8 cellular contexts compared by ENCODE assay signal in genomic region chr22:30802202-30803166, GRCh38.
DNase-seq lines count a peak whose midpoint lies in the region; ATAC-seq and TF ChIP-seq lines count a peak whose summit lies in the region.

No MANE protein-coding gene starts in this region.

- no peaks in the 10 kb centered on the region for H3K36me3 Mint-ChIP-seq in activated naive CD8-positive, alpha-beta T cell treated with anti-CD3 and anti-CD28 coated beads, Interleukin-2, amount 10 ng/mL, durations not matched to agents 7 days and 5 days
- no peaks in the 10 kb centered on the region for H3K36me3 Mint-ChIP-seq in glutamatergic neuron (ENCODE audit: unreplicated experiment)

- peak overlapping the region; percentile 19 for H3K4me3 ChIP-seq in IMR-90 (ENCODE audit: insufficient read depth, low read depth, low read length)
- H3K4me3 ChIP-seq in thoracic aorta = peak overlapping the region; percentile 29

- no peak overlapping the region for H3K14ac ChIP-seq in IMR-90 (replicated peaks; ENCODE audit: low read depth, low read length)

- BruUV-seq in IMR-90 (replicated peaks; lab: Mats Ljungman, UMichigan) = no TSS peak

- H4K5ac ChIP-seq in IMR-90 (ENCODE audit: low read depth, low read length) = no peak overlapping the region

- POLR2A ChIA-PET in IMR-90 (lab: Charles Lee; ENCODE audit: unreplicated experiment) = interaction anchor here (0.5 to 0.6 kb wide), 2 partner anchors 37 to 383 kb away, joined by 3 to 7 read pairs; no protein-coding TSS in a partner anchor
- POLR2A ChIA-PET in activated naive CD8-positive, alpha-beta T cell treated with anti-CD3 and anti-CD28 coated beads, Interleukin-2, amount 10 ng/mL, durations not matched to agents 7 days and 5 days (lab: Charles Lee) = no interaction called here

- no peaks in the 10 kb centered on the region for H3K79me1 ChIP-seq in IMR-90 (ENCODE audit: low read depth in 1 of 2, low read length in 2 of 2)

- H3K9me3 ChIP-seq in ES-I3 (ENCODE audit: control insufficient read depth, insufficient read depth, low read length) (no peaks in the 10 kb centered on the region), IMR-90 (ENCODE audit: control insufficient read depth, insufficient read depth, low read length) (no peaks in the 10 kb centered on the region), thoracic aorta (no peaks in the 10 kb centered on the region)

- H3K56ac ChIP-seq in IMR-90 (ENCODE audit: extremely low read depth, insufficient read depth, low read length) = no peak overlapping the region

- H3K4me3 Mint-ChIP-seq in activated naive CD8-positive, alpha-beta T cell treated with anti-CD3 and anti-CD28 coated beads, Interleukin-2, amount 10 ng/mL, durations not matched to agents 7 days and 5 days = no peak overlapping the region
- peak overlapping the region; percentile 85 for H3K4me3 Mint-ChIP-seq in glutamatergic neuron (ENCODE audit: unreplicated experiment)

- H4K91ac ChIP-seq in IMR-90 (ENCODE audit: insufficient read depth, low read depth, low read length) = no peak overlapping the region

- no peak overlapping the region for H3K27ac ChIP-seq in IMR-90 (ENCODE audit: insufficient read depth, low read length)
- no peak overlapping the region for H3K27ac ChIP-seq in thoracic aorta

- peaks cover 9% of the 10 kb centered on the region for H3K4me1 Mint-ChIP-seq in activated naive CD8-positive, alpha-beta T cell treated with anti-CD3 and anti-CD28 coated beads, Interleukin-2, amount 10 ng/mL, durations not matched to agents 7 days and 5 days
- peaks cover 27% of the 10 kb centered on the region for H3K4me1 Mint-ChIP-seq in glutamatergic neuron (ENCODE audit: low read depth, unreplicated experiment)

- DNase-seq in IMR-90 (peak; percentile 90), SKM-1 (lab: John Stamatoyannopoulos, UW; ENCODE audit: unreplicated experiment) (peak; percentile 16), glutamatergic neuron (peak; percentile 89), occipital lobe (lab: John Stamatoyannopoulos, UW) (peak; percentile 67), thoracic aorta (ENCODE audit: low spot score) (peak; percentile 50)
- DNase-seq in activated naive CD8-positive, alpha-beta T cell treated with anti-CD3 and anti-CD28 coated beads, Interleukin-2, amount 10 ng/mL, durations not matched to agents 7 days and 5 days = peak; percentile 89

- H2BK20ac ChIP-seq in IMR-90 (ENCODE audit: low read depth, low read length) = no peak overlapping the region

- H3K4me2 ChIP-seq in IMR-90 (ENCODE audit: low read depth, low read length) = peak overlapping the region; percentile 85

- peak; percentile 42 for TF ChIP-seq RAD21 in IMR-90 (IDR thresholded peaks at IDR 0.05; ENCODE audit: low read length)

- H3K23ac ChIP-seq in IMR-90 (ENCODE audit: low read depth, low read length) = no peak overlapping the region

- no peak overlapping the region for H3K18ac ChIP-seq in IMR-90 (ENCODE audit: low read depth, low read length)

- peaks cover 20% of the 10 kb centered on the region for H4K20me1 ChIP-seq in IMR-90 (ENCODE audit: insufficient read depth, low read length)

- intact Hi-C loops in IMR-90 (cut with micrococcal nuclease) = no loop called here

- H2AFZ ChIP-seq in IMR-90 (replicated peaks; ENCODE audit: low read length, poor library complexity) = peak overlapping the region; percentile 78

- 1% methylated on average over 27 of the region's 85 CpGs; no CpG with 5 or more reads in 1 of the 2 experiments for WGBS in IMR-90 (ENCODE audit: extremely low coverage in 2 of 2, insufficient read length in 1 of 2), 2 experiments

- peak; percentile 35; the same call in 1 of the 2 replicates for TF ChIP-seq CTCF in IMR-90 (conservative IDR thresholded peaks at IDR 0.05; ENCODE audit: low read depth, low read length)
- peak; percentile 45 for TF ChIP-seq CTCF in glutamatergic neuron (IDR thresholded peaks at IDR 0.05; ENCODE audit: partially characterized antibody, unreplicated experiment)
- peak; percentile 73 for TF ChIP-seq CTCF in thoracic aorta (IDR thresholded peaks at IDR 0.05)

- H3K27me3 Mint-ChIP-seq in activated naive CD8-positive, alpha-beta T cell treated with anti-CD3 and anti-CD28 coated beads, Interleukin-2, amount 10 ng/mL, durations not matched to agents 7 days and 5 days = peaks cover 33% of the 10 kb centered on the region
- H3K27me3 Mint-ChIP-seq in glutamatergic neuron (ENCODE audit: unreplicated experiment) = peaks cover 12% of the 10 kb centered on the region

- no peak overlapping the region for H2BK15ac ChIP-seq in IMR-90 (ENCODE audit: low read depth, low read length)

- TF ChIP-seq POLR2A in IMR-90 (IDR thresholded peaks at IDR 0.05; ENCODE audit: low read depth, low read length) = no peak

- H2BK5ac ChIP-seq in IMR-90 (ENCODE audit: low read depth, low read length, poor library complexity, severe bottlenecking) = no peak overlapping the region

- H3K9me3 Mint-ChIP-seq in activated naive CD8-positive, alpha-beta T cell treated with anti-CD3 and anti-CD28 coated beads, Interleukin-2, amount 10 ng/mL, durations not matched to agents 7 days and 5 days = no peaks in the 10 kb centered on the region
- peaks cover 12% of the 10 kb centered on the region for H3K9me3 Mint-ChIP-seq in glutamatergic neuron (ENCODE audit: unreplicated experiment)

- dilution Hi-C loops in IMR-90 (cut with HindIII; ENCODE audit: low sequenced_read_pairs, unreplicated experiment) = no loop called here

- H3K9me1 ChIP-seq in IMR-90 (ENCODE audit: insufficient read depth, low read length) = peaks cover 9% of the 10 kb centered on the region

- H2AK9ac ChIP-seq in IMR-90 (replicated peaks; ENCODE audit: low read depth, low read length, poor library complexity) = no peak overlapping the region

- no peak overlapping the region for H2AK5ac ChIP-seq in IMR-90 (ENCODE audit: low read depth, low read length)

- H2BK120ac ChIP-seq in IMR-90 (ENCODE audit: low read depth, low read length) = no peak overlapping the region

- H4K8ac ChIP-seq in IMR-90 (ENCODE audit: low read depth in 2 of 2, low read length in 2 of 2) = no peak overlapping the region

- CTCF ChIA-PET in IMR-90 (lab: Yijun Ruan, JAX) = interaction anchor here (0.6 to 1.0 kb wide), 4 partner anchors 11 to 208 kb away, joined by 3 to 6 read pairs (median 3); no protein-coding TSS in a partner anchor

- H3K27me3 ChIP-seq in IMR-90 (ENCODE audit: control insufficient read depth, insufficient read depth, low read length) = peaks cover 11% of the 10 kb centered on the region
- H3K27me3 ChIP-seq in thoracic aorta (replicated peaks; ENCODE audit: insufficient read depth) = no peaks in the 10 kb centered on the region

- H3K4ac ChIP-seq in IMR-90 (ENCODE audit: low read depth, low read length) = no peak overlapping the region

- H3K27ac Mint-ChIP-seq in activated naive CD8-positive, alpha-beta T cell treated with anti-CD3 and anti-CD28 coated beads, Interleukin-2, amount 10 ng/mL, durations not matched to agents 7 days and 5 days = no peak overlapping the region
- H3K27ac Mint-ChIP-seq in glutamatergic neuron (ENCODE audit: unreplicated experiment) = peak overlapping the region; percentile 79

- H3K4me1 ChIP-seq in ES-I3 (ENCODE audit: insufficient read depth, low read length) (peaks cover 16% of the 10 kb centered on the region), IMR-90 (ENCODE audit: control insufficient read depth, insufficient read depth, low read length) (peaks cover 3% of the 10 kb centered on the region; the same call in 1 of the 2 replicates), thoracic aorta (ENCODE audit: control insufficient read depth in 1 of 2, low read depth in 2 of 2) (peaks cover 5 to 11% of the 10 kb centered on the region in 2 donors)

- H3K9ac ChIP-seq in ES-I3 (ENCODE audit: low read depth, low read length) (peak overlapping the region; percentile 45; the same call in 1 of the 2 replicates), IMR-90 (ENCODE audit: low read depth, low read length) (no peak overlapping the region; the same call in 1 of the 2 replicates)

- in situ Hi-C loops in IMR-90 (cut with MboI; ENCODE audit: low sequenced_read_pairs) = no loop called here

- no peaks in the 10 kb centered on the region for H3K36me3 ChIP-seq in ES-I3 (ENCODE audit: insufficient read depth, low read length)
- H3K36me3 ChIP-seq in IMR-90 (ENCODE audit: control insufficient read depth, insufficient read depth, low read length) = no peaks in the 10 kb centered on the region
- H3K36me3 ChIP-seq in thoracic aorta = no peaks in the 10 kb centered on the region

- ATAC-seq in IMR-90 (ENCODE audit: low read depth) (peak; percentile 100), thoracic aorta (ENCODE audit: insufficient number of reproducible peaks, low FRiP score, low read depth) (peak; percentile 79), GM21786 (IDR thresholded peaks at IDR 0.05; ENCODE audit: unreplicated experiment) (no peak)
- ATAC-seq in activated naive CD8-positive, alpha-beta T cell treated with anti-CD3 and anti-CD28 coated beads, Interleukin-2, amount 10 ng/mL, durations not matched to agents 7 days and 5 days (ENCODE audit: low read depth) = peak; percentile 95

TF ChIP-seq in IMR-90, 13 proteins besides CTCF, POLR2A, EP300 and RAD21:
- peak; percentile 97 for TF ChIP-seq RCOR1 (IDR thresholded peaks at IDR 0.05; ENCODE audit: insufficient replicate concordance, low read length)
- no peak for TF ChIP-seq CHD1 (IDR thresholded peaks at IDR 0.05; ENCODE audit: low read depth, low read length)
- TF ChIP-seq MAZ (IDR thresholded peaks at IDR 0.05; ENCODE audit: borderline replicate concordance, low read depth, low read length) = peak; percentile 57; the same call in 1 of the 2 replicates
- no peak for TF ChIP-seq BHLHE40 (IDR thresholded peaks at IDR 0.05; ENCODE audit: low read depth, low read length)
- peak; percentile 98 for TF ChIP-seq MXI1 (IDR thresholded peaks at IDR 0.05; ENCODE audit: borderline replicate concordance, low read depth, low read length)
- peak; percentile 24; the same call in 1 of the 2 replicates for TF ChIP-seq SMC3 (IDR thresholded peaks at IDR 0.05; ENCODE audit: low read depth, low read length)
- no peak for TF ChIP-seq ELK1 (IDR thresholded peaks at IDR 0.05; ENCODE audit: borderline replicate concordance, low read depth, low read length)

Comparison
In these comparisons a context has a peak if more than half of its experiments do, and no peak if none do; other contexts are left out.
1. DNase-seq: peak in every context shown above with its lines; median percentile 90 in IMR-90; 89 in activated naive CD8-positive, alpha-beta T cell treated with anti-CD3 and anti-CD28 coated beads, Interleukin-2, amount 10 ng/mL, durations not matched to agents 7 days and 5 days; 89 in glutamatergic neuron; 67 in occipital lobe; 50 in thoracic aorta; 16 in SKM-1.